ENCODE assay signal across 11 cellular contexts in genomic region chr15:100909582-100909981, GRCh38. TPM values are rescaled to one million over a fixed set of nuclear protein-coding genes. Genes with fewer than 3 reads are reported as not detected.
DNase-seq lines count a peak whose midpoint lies in the region; TF ChIP-seq lines count a peak whose summit lies in the region.
"Had no signal": no experiment of that assay in that cellular context is flagged by ENCODE, and none has a peak within 500 bp of the region (broad histone marks: within the 10 kb centered on the region; RNA-seq: fewer than 3 reads in every experiment).

No MANE protein-coding gene starts in this region.

- peaks cover 7% of the 10 kb centered on the region for H3K9me3 Mint-ChIP-seq in nephron
- H3K9me3 Mint-ChIP-seq: CD8-positive, alpha-beta memory T cell had no signal

- TF ChIP-seq CTCF in coronary artery (IDR thresholded peaks at IDR 0.05) (no peak), nephron (IDR thresholded peaks at IDR 0.05; ENCODE audit: unreplicated experiment in 3 of 3) (no peak)

- peaks cover 74% of the 10 kb centered on the region for H3K36me3 ChIP-seq in SJCRH30

- no peaks in the 10 kb centered on the region for H3K36me3 Mint-ChIP-seq in nephron (ENCODE audit: low read depth)
- H3K36me3 Mint-ChIP-seq: CD8-positive, alpha-beta memory T cell had no signal

- no peaks in the 10 kb centered on the region for H3K27me3 ChIP-seq in SJCRH30

- H3K4me1 ChIP-seq in SJCRH30, result peaks cover 32% of the 10 kb centered on the region
- H3K4me1 ChIP-seq: A549, Caco-2 had no signal

- H3K27ac Mint-ChIP-seq in nephron, result peak overlapping the region; percentile 42 to 93 (median 92)
- H3K27ac Mint-ChIP-seq: CD8-positive, alpha-beta memory T cell had no signal

- peaks cover 11% of the 10 kb centered on the region for H3K4me1 Mint-ChIP-seq in nephron
- H3K4me1 Mint-ChIP-seq: CD8-positive, alpha-beta memory T cell had no signal

- H3K4me3 ChIP-seq in SJCRH30, result no peak overlapping the region
- no peak overlapping the region for H3K4me3 ChIP-seq in coronary artery
- H3K4me3 ChIP-seq: A549 had no signal

- peaks cover 40% of the 10 kb centered on the region for H3K27me3 Mint-ChIP-seq in nephron (ENCODE audit: low read depth)

- 0 out of 2 replicates have a peak, but pooled peaks cover 6% of the 10 kb centered on the region for H3K9me3 ChIP-seq in SJCRH30 (replicated peaks)

- no peak overlapping the region for H3K4me3 Mint-ChIP-seq in nephron
- H3K4me3 Mint-ChIP-seq: CD8-positive, alpha-beta memory T cell had no signal

- H3K27ac ChIP-seq in SJCRH30 (peak overlapping the region; percentile 43), coronary artery (no peak overlapping the region)
- H3K27ac ChIP-seq: A549 had no signal

- DNase-seq in SJCRH30, result peak in 1 of 2 experiments; percentile 23
- peak; percentile 22 for DNase-seq in coronary artery (ENCODE audit: low spot score)
- no peak for DNase-seq in SHP77 treated with DMSO at 0.1 percent for 48 hours (lab: John Stamatoyannopoulos, UW)
- DNase-seq in MV-4-11 (lab: John Stamatoyannopoulos, UW), result no peak
- DNase-seq in DMS 273 (lab: John Stamatoyannopoulos, UW; ENCODE audit: unreplicated experiment), result no peak
- DNase-seq: Caco-2; CD8-positive, alpha-beta memory T cell; DMS 273 treated with DMSO at 0.1 percent for 48 hours; IMR-90 had no signal

RNA-seq across cellular contexts. Expression of gene LRRK1, which starts 9.6 kb away (rescaled TPM):
- 5.5 and 5.8 TPM in 2 replicates for total RNA-seq in SJCRH30 (2014; rRNA removed; shearing (Covaris generic))

RNA-seq across cellular contexts. Expression of gene ALDH1A3, which starts 30.0 kb away (rescaled TPM):
- 148 and 154 TPM in 2 replicates for total RNA-seq in SJCRH30 (2014; rRNA removed; shearing (Covaris generic))
- total RNA-seq: CD8-positive, alpha-beta memory T cell had no signal
